ENCODE assay signal across 17 cellular contexts in genomic region chr17:29073045-29073444, GRCh38. TPM values are rescaled to one million over a fixed set of nuclear protein-coding genes. Genes with fewer than 3 reads are reported as not detected.
DNase-seq lines count a peak whose midpoint lies in the region; ATAC-seq and TF ChIP-seq lines count a peak whose summit lies in the region.
"Had no signal": no experiment of that assay in that cellular context is flagged by ENCODE, and none has a peak within 500 bp of the region (broad histone marks: within the 10 kb centered on the region; RNA-seq: fewer than 3 reads in every experiment).

No MANE protein-coding gene starts in this region.

- no peak for TF ChIP-seq POLR2A in sigmoid colon (IDR thresholded peaks at IDR 0.05)

- H3K4me1 ChIP-seq in CD4-positive, CD25-positive, alpha-beta regulatory T cell (ENCODE audit: control insufficient read depth, insufficient read depth, low read length, poor library complexity, severe bottlenecking), result no peaks in the 10 kb centered on the region
- H3K4me1 ChIP-seq in sigmoid colon, result no peaks in the 10 kb centered on the region

- intact Hi-C loops in sigmoid colon (cut with DNase I), result no loop called here

- no peak for TF ChIP-seq EP300 in sigmoid colon (IDR thresholded peaks at IDR 0.05)

- H3K4me3 ChIP-seq in CD4-positive, CD25-positive, alpha-beta regulatory T cell (ENCODE audit: low read depth, low read length), result no peak overlapping the region
- no peak overlapping the region for H3K4me3 ChIP-seq in sigmoid colon
- H3K4me3 ChIP-seq: MG63 had no signal

- peaks cover 0 to 2% (median 0%) of the 10 kb centered on the region in 7 donors for H3K9me3 Mint-ChIP-seq in CD4-positive, CD25-positive, alpha-beta regulatory T cell
- H3K9me3 Mint-ChIP-seq in IgD-negative memory B cell (no peaks in the 10 kb centered on the region), osteocyte (ENCODE audit: unreplicated experiment) (no peaks in the 10 kb centered on the region)
- no peaks in the 10 kb centered on the region for H3K9me3 Mint-ChIP-seq in effector memory CD8-positive, alpha-beta T cell
- no peaks in the 10 kb centered on the region for H3K9me3 Mint-ChIP-seq in stimulated activated effector memory CD8-positive, alpha-beta T cell treated with anti-CD3 and anti-CD28 coated beads, Interleukin-12 subunit alpha, Interleukin-12 subunit beta, amount 100 ng/mL, for 72 hours
- H3K9me3 Mint-ChIP-seq: CD4-positive, alpha-beta T cell had no signal

- H3K4me3 Mint-ChIP-seq in CD4-positive, CD25-positive, alpha-beta regulatory T cell, result peak overlapping the region in 1 of 4 donors; percentile 27
- no peak overlapping the region for H3K4me3 Mint-ChIP-seq in IgD-negative memory B cell
- no peak overlapping the region for H3K4me3 Mint-ChIP-seq in effector memory CD8-positive, alpha-beta T cell
- no peak overlapping the region for H3K4me3 Mint-ChIP-seq in stimulated activated effector memory CD8-positive, alpha-beta T cell treated with anti-CD3 and anti-CD28 coated beads, Interleukin-12 subunit alpha, Interleukin-12 subunit beta, amount 100 ng/mL, for 72 hours
- no peak overlapping the region for H3K4me3 Mint-ChIP-seq in osteocyte (ENCODE audit: unreplicated experiment)
- H3K4me3 Mint-ChIP-seq: CD4-positive, alpha-beta T cell had no signal

- H3K27me3 ChIP-seq in CD4-positive, CD25-positive, alpha-beta regulatory T cell (ENCODE audit: control insufficient read depth, insufficient read depth, low read length), result no peaks in the 10 kb centered on the region
- H3K27me3 ChIP-seq in sigmoid colon, result peaks cover 0 to 10% (median 0%) of the 10 kb centered on the region in 3 donors
- H3K27me3 ChIP-seq: MG63 had no signal

- peaks cover 0 to 15% (median 3%) of the 10 kb centered on the region in 4 donors for H3K4me1 Mint-ChIP-seq in CD4-positive, CD25-positive, alpha-beta regulatory T cell
- H3K4me1 Mint-ChIP-seq in IgD-negative memory B cell (peaks cover 0 to 1% (median 0%) of the 10 kb centered on the region in 3 donors), osteocyte (ENCODE audit: unreplicated experiment) (no peaks in the 10 kb centered on the region)
- peaks cover 16 to 20% of the 10 kb centered on the region in 2 donors for H3K4me1 Mint-ChIP-seq in effector memory CD8-positive, alpha-beta T cell (ENCODE audit: low read depth in 2 of 2)
- H3K4me1 Mint-ChIP-seq in stimulated activated effector memory CD8-positive, alpha-beta T cell treated with anti-CD3 and anti-CD28 coated beads, Interleukin-12 subunit alpha, Interleukin-12 subunit beta, amount 100 ng/mL, for 72 hours, result peaks cover 24% of the 10 kb centered on the region

- H3K36me3 ChIP-seq in CD4-positive, CD25-positive, alpha-beta regulatory T cell (ENCODE audit: control insufficient read depth, insufficient read depth, low read length), result peaks cover 8% of the 10 kb centered on the region
- peaks cover 0 to 23% (median 2%) of the 10 kb centered on the region in 4 donors for H3K36me3 ChIP-seq in sigmoid colon
- H3K36me3 ChIP-seq: MG63 had no signal

- 83 to 89% methylated on average over 2 of the region's 2 CpGs for WGBS in sigmoid colon, 2 donors

- no peaks in the 10 kb centered on the region for H3K27me3 Mint-ChIP-seq in CD4-positive, CD25-positive, alpha-beta regulatory T cell
- no peaks in the 10 kb centered on the region for H3K27me3 Mint-ChIP-seq in IgD-negative memory B cell
- no peaks in the 10 kb centered on the region for H3K27me3 Mint-ChIP-seq in effector memory CD8-positive, alpha-beta T cell
- peaks cover 10% of the 10 kb centered on the region for H3K27me3 Mint-ChIP-seq in osteocyte (ENCODE audit: unreplicated experiment)
- H3K27me3 Mint-ChIP-seq: CD4-positive, alpha-beta T cell had no signal

- H3K27ac Mint-ChIP-seq in CD4-positive, CD25-positive, alpha-beta regulatory T cell, result peak overlapping the region in 2 of 3 donors; percentile 45 to 67
- peak overlapping the region in 2 of 3 donors; percentile 57 to 87 for H3K27ac Mint-ChIP-seq in IgD-negative memory B cell
- H3K27ac Mint-ChIP-seq in effector memory CD8-positive, alpha-beta T cell, result peak overlapping the region; percentile 71 to 83
- H3K27ac Mint-ChIP-seq in stimulated activated effector memory CD8-positive, alpha-beta T cell treated with anti-CD3 and anti-CD28 coated beads, Interleukin-12 subunit alpha, Interleukin-12 subunit beta, amount 100 ng/mL, for 72 hours, result peak overlapping the region; percentile 33
- H3K27ac Mint-ChIP-seq in osteocyte (ENCODE audit: unreplicated experiment), result no peak overlapping the region
- H3K27ac Mint-ChIP-seq: CD4-positive, alpha-beta T cell had no signal

- TF ChIP-seq CTCF in sigmoid colon (IDR thresholded peaks at IDR 0.05) (no peak), osteocyte (IDR thresholded peaks at IDR 0.05) (no peak)

- ATAC-seq in CD4-positive, CD25-positive, alpha-beta regulatory T cell (ENCODE audit: low read depth in 2 of 2), result no peak
- no peak for ATAC-seq in effector memory CD8-positive, alpha-beta T cell (replicated peaks)
- ATAC-seq in stimulated activated effector memory CD8-positive, alpha-beta T cell treated with anti-CD3 and anti-CD28 coated beads, Interleukin-12 subunit alpha, Interleukin-12 subunit beta, amount 100 ng/mL, for 72 hours, result no peak
- ATAC-seq in esophagus mucosa, result no peak

- no peaks in the 10 kb centered on the region for H3K9me3 ChIP-seq in CD4-positive, CD25-positive, alpha-beta regulatory T cell (ENCODE audit: control insufficient read depth in 2 of 2, low read length in 2 of 2)
- no peaks in the 10 kb centered on the region for H3K9me3 ChIP-seq in sigmoid colon
- H3K9me3 ChIP-seq: MG63 had no signal

- DNase-seq in CD4-positive, CD25-positive, alpha-beta regulatory T cell, result no peak
- DNase-seq in effector memory CD8-positive, alpha-beta T cell, result no peak
- no peak for DNase-seq in stimulated activated effector memory CD8-positive, alpha-beta T cell treated with anti-CD3 and anti-CD28 coated beads, Interleukin-12 subunit alpha, Interleukin-12 subunit beta, amount 100 ng/mL, for 72 hours (ENCODE audit: low spot score in 2 of 2)
- DNase-seq in sigmoid colon, result no peak
- no peak for DNase-seq in osteocyte (ENCODE audit: extremely low spot score, unreplicated experiment)
- DNase-seq: ACHN; AML-193; Calu3; CD4-positive, alpha-beta T cell; Karpas-422; MG63; NCI-H1092; NCI-H146; NCI-H2227 treated with DMSO at 0.1 percent for 48 hours; SHP77 treated with DMSO at 0.1 percent for 48 hours had no signal

- peaks cover 6% of the 10 kb centered on the region for H3K36me3 Mint-ChIP-seq in CD4-positive, CD25-positive, alpha-beta regulatory T cell
- peaks cover 5% of the 10 kb centered on the region for H3K36me3 Mint-ChIP-seq in IgD-negative memory B cell
- peaks cover 10% of the 10 kb centered on the region for H3K36me3 Mint-ChIP-seq in effector memory CD8-positive, alpha-beta T cell (ENCODE audit: insufficient read depth)
- H3K36me3 Mint-ChIP-seq in stimulated activated effector memory CD8-positive, alpha-beta T cell treated with anti-CD3 and anti-CD28 coated beads, Interleukin-12 subunit alpha, Interleukin-12 subunit beta, amount 100 ng/mL, for 72 hours, result no peaks in the 10 kb centered on the region
- H3K36me3 Mint-ChIP-seq in osteocyte (ENCODE audit: unreplicated experiment), result peaks cover 5% of the 10 kb centered on the region

- H3K27ac ChIP-seq in CD4-positive, CD25-positive, alpha-beta regulatory T cell (ENCODE audit: insufficient read depth, low read length, poor library complexity, severe bottlenecking), result no peak overlapping the region
- no peak overlapping the region for H3K27ac ChIP-seq in sigmoid colon

RNA-seq across cellular contexts. Expression of gene PIPOX, which starts 30.1 kb away (rescaled TPM):
- total RNA-seq in CD4-positive, CD25-positive, alpha-beta regulatory T cell, result 3.9 TPM
- 1 to 10 TPM in 2 of 4 donors, under 1 TPM in 2; 0.73 to 1.8 (median 1.1) TPM for polyA plus RNA-seq in CD4-positive, CD25-positive, alpha-beta regulatory T cell
- 0.15 TPM for polyA plus RNA-seq in IgD-negative memory B cell
- total RNA-seq in esophagus mucosa, result 0.64 TPM
- 10 to 100 TPM in 3 of 4 donors, 1 to 10 TPM in 1; 6.4 to 20.5 (median 11.4) TPM for total RNA-seq in sigmoid colon
- 1 to 10 TPM in 1 of 3 donors, under 1 TPM in 1, not detected in 1; 0.71 to 1.2 TPM for polyA plus RNA-seq in sigmoid colon
- total RNA-seq in osteocyte, result 1.1 and 1.6 TPM in 2 replicates
